1 cellular context compared by ENCODE assay signal in genomic region chr5:132661231-132662003, GRCh38.
TF ChIP-seq lines count a peak whose summit lies in the region.

No MANE protein-coding gene starts in this region.

TF ChIP-seq in HepG2, 621 proteins besides CTCF, POLR2A, EP300 and RAD21:
- TF ChIP-seq ZNF788 (CRISPR knock-in tag; IDR thresholded peaks at IDR 0.05; ENCODE audit: borderline replicate concordance) (no peak), ZNF20 (CRISPR knock-in tag; IDR thresholded peaks at IDR 0.05) (no peak), MAZ (IDR thresholded peaks at IDR 0.05; ENCODE audit: borderline replicate concordance, low read depth, low read length) (no peak), MAZ (CRISPR knock-in tag; IDR thresholded peaks at IDR 0.05; ENCODE audit: low read depth) (no peak), HDAC2 (CRISPR knock-in tag; IDR thresholded peaks at IDR 0.05) (0 out of 2 replicates have a peak, but pooled peaks have one; percentile 21), ZFP82 (CRISPR knock-in tag; IDR thresholded peaks at IDR 0.05; ENCODE audit: borderline replicate concordance) (no peak), ZNF790 (CRISPR knock-in tag; IDR thresholded peaks at IDR 0.05; ENCODE audit: borderline replicate concordance) (no peak), ASH2L (IDR thresholded peaks at IDR 0.05; ENCODE audit: insufficient read length, low read depth, low read length) (no peak), ZFP91 (CRISPR knock-in tag; IDR thresholded peaks at IDR 0.05; ENCODE audit: borderline replicate concordance) (0 out of 2 replicates have a peak, but pooled peaks have one; percentile 9), ARNT2 (CRISPR knock-in tag; IDR thresholded peaks at IDR 0.05; ENCODE audit: low read depth) (0 out of 2 replicates have a peak, but pooled peaks have one; percentile 25), KDM2A (CRISPR knock-in tag; IDR thresholded peaks at IDR 0.05; ENCODE audit: borderline replicate concordance, low read depth) (0 out of 2 replicates have a peak, but pooled peaks have one; percentile 7), ZFX (CRISPR knock-in tag; IDR thresholded peaks at IDR 0.05; ENCODE audit: low read depth) (peak; percentile 46), U2AF2 (IDR thresholded peaks at IDR 0.05; ENCODE audit: low read depth, low read length) (no peak), CHD4 (IDR thresholded peaks at IDR 0.05; ENCODE audit: borderline replicate concordance, low read length) (no peak), ZNF749 (CRISPR knock-in tag; IDR thresholded peaks at IDR 0.05; ENCODE audit: borderline replicate concordance) (0 out of 2 replicates have a peak, but pooled peaks have one; percentile 38), JUNB (CRISPR knock-in tag; IDR thresholded peaks at IDR 0.05; ENCODE audit: borderline replicate concordance) (no peak), KAT8 (CRISPR knock-in tag; IDR thresholded peaks at IDR 0.05) (no peak), AKAP8 (CRISPR knock-in tag; IDR thresholded peaks at IDR 0.05) (no peak), ZFY (CRISPR knock-in tag; IDR thresholded peaks at IDR 0.05) (no peak), ZNF724P (CRISPR knock-in tag; IDR thresholded peaks at IDR 0.05; ENCODE audit: borderline replicate concordance) (no peak), GABPA (IDR thresholded peaks at IDR 0.05; ENCODE audit: low read depth, low read length) (no peak), GABPA (CRISPR knock-in tag; IDR thresholded peaks at IDR 0.05; ENCODE audit: low read depth) (no peak), MXI1 (IDR thresholded peaks at IDR 0.05; ENCODE audit: borderline replicate concordance, low read depth, low read length) (no peak), PHF21A (CRISPR knock-in tag; IDR thresholded peaks at IDR 0.05) (no peak), FOXP1 (IDR thresholded peaks at IDR 0.05) (no peak), FOXP1 (CRISPR knock-in tag; IDR thresholded peaks at IDR 0.05) (no peak), ZNF296 (CRISPR knock-in tag; conservative IDR thresholded peaks at IDR 0.05) (0 out of 2 replicates have a peak, but pooled peaks have one; percentile 22), EED (CRISPR knock-in tag; IDR thresholded peaks at IDR 0.05) (0 out of 2 replicates have a peak, but pooled peaks have one; percentile 15), SPEN (CRISPR knock-in tag; IDR thresholded peaks at IDR 0.05; ENCODE audit: low read depth) (0 out of 2 replicates have a peak, but pooled peaks have one; percentile 29), STAG1 (CRISPR knock-in tag; IDR thresholded peaks at IDR 0.05) (peak; percentile 62), TBX2 (CRISPR knock-in tag; IDR thresholded peaks at IDR 0.05; ENCODE audit: borderline replicate concordance) (peak; percentile 36; the same call in 1 of the 2 replicates), ZNF772 (CRISPR knock-in tag; IDR thresholded peaks at IDR 0.05) (peak; percentile 28; the same call in 1 of the 2 replicates), SCMH1 (CRISPR knock-in tag; IDR thresholded peaks at IDR 0.05; ENCODE audit: borderline replicate concordance) (no peak), PITX1 (CRISPR knock-in tag; IDR thresholded peaks at IDR 0.05) (no peak), ZNF776 (CRISPR knock-in tag; IDR thresholded peaks at IDR 0.05) (no peak), ZNF326 (CRISPR knock-in tag; IDR thresholded peaks at IDR 0.05; ENCODE audit: borderline replicate concordance) (no peak), SALL1 (CRISPR knock-in tag; IDR thresholded peaks at IDR 0.05) (peak; percentile 5; the same call in 1 of the 2 replicates), CCDC6 (CRISPR knock-in tag; IDR thresholded peaks at IDR 0.05) (no peak)
- TF ChIP-seq, protein P1, sequence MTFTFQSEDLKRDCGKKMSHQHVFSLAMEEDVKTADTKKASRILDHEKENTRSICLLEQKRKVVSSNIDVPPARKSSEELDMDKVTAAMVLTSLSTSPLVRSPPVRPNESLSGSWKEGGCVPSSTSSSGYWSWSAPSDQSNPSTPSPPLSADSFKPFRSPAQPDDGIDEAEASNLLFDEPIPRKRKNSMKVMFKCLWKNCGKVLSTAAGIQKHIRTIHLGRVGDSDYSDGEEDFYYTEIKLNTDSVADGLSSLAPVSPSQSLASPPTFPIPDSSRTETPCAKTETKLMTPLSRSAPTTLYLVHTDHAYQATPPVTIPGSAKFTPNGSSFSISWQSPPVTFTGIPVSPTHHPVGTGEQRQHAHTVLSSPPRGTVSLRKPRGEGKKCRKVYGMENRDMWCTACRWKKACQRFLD (CRISPR knock-in tag; IDR thresholded peaks at IDR 0.05; ENCODE audit: borderline replicate concordance) = no peak
- TF ChIP-seq, protein P2, sequence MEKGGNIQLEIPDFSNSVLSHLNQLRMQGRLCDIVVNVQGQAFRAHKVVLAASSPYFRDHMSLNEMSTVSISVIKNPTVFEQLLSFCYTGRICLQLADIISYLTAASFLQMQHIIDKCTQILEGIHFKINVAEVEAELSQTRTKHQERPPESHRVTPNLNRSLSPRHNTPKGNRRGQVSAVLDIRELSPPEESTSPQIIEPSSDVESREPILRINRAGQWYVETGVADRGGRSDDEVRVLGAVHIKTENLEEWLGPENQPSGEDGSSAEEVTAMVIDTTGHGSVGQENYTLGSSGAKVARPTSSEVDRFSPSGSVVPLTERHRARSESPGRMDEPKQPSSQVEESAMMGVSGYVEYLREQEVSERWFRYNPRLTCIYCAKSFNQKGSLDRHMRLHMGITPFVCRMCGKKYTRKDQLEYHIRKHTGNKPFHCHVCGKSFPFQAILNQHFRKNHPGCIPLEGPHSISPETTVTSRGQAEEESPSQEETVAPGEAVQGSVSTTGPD (CRISPR knock-in tag; IDR thresholded peaks at IDR 0.05) = no peak
- TF ChIP-seq, protein P3, sequence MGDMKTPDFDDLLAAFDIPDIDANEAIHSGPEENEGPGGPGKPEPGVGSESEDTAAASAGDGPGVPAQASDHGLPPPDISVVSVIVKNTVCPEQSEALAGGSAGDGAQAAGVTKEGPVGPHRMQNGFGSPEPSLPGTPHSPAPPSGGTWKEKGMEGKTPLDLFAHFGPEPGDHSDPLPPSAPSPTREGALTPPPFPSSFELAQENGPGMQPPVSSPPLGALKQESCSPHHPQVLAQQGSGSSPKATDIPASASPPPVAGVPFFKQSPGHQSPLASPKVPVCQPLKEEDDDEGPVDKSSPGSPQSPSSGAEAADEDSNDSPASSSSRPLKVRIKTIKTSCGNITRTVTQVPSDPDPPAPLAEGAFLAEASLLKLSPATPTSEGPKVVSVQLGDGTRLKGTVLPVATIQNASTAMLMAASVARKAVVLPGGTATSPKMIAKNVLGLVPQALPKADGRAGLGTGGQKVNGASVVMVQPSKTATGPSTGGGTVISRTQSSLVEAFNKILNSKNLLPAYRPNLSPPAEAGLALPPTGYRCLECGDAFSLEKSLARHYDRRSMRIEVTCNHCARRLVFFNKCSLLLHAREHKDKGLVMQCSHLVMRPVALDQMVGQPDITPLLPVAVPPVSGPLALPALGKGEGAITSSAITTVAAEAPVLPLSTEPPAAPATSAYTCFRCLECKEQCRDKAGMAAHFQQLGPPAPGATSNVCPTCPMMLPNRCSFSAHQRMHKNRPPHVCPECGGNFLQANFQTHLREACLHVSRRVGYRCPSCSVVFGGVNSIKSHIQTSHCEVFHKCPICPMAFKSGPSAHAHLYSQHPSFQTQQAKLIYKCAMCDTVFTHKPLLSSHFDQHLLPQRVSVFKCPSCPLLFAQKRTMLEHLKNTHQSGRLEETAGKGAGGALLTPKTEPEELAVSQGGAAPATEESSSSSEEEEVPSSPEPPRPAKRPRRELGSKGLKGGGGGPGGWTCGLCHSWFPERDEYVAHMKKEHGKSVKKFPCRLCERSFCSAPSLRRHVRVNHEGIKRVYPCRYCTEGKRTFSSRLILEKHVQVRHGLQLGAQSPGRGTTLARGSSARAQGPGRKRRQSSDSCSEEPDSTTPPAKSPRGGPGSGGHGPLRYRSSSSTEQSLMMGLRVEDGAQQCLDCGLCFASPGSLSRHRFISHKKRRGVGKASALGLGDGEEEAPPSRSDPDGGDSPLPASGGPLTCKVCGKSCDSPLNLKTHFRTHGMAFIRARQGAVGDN (CRISPR knock-in tag; IDR thresholded peaks at IDR 0.05) = peak; percentile 65
- TF ChIP-seq, protein P4, sequence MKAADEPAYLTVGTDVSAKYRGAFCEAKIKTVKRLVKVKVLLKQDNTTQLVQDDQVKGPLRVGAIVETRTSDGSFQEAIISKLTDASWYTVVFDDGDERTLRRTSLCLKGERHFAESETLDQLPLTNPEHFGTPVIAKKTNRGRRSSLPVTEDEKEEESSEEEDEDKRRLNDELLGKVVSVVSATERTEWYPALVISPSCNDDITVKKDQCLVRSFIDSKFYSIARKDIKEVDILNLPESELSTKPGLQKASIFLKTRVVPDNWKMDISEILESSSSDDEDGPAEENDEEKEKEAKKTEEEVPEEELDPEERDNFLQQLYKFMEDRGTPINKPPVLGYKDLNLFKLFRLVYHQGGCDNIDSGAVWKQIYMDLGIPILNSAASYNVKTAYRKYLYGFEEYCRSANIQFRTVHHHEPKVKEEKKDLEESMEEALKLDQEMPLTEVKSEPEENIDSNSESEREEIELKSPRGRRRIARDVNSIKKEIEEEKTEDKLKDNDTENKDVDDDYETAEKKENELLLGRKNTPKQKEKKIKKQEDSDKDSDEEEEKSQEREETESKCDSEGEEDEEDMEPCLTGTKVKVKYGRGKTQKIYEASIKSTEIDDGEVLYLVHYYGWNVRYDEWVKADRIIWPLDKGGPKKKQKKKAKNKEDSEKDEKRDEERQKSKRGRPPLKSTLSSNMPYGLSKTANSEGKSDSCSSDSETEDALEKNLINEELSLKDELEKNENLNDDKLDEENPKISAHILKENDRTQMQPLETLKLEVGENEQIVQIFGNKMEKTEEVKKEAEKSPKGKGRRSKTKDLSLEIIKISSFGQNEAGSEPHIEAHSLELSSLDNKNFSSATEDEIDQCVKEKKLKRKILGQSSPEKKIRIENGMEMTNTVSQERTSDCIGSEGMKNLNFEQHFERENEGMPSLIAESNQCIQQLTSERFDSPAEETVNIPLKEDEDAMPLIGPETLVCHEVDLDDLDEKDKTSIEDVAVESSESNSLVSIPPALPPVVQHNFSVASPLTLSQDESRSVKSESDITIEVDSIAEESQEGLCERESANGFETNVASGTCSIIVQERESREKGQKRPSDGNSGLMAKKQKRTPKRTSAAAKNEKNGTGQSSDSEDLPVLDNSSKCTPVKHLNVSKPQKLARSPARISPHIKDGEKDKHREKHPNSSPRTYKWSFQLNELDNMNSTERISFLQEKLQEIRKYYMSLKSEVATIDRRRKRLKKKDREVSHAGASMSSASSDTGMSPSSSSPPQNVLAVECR (CRISPR knock-in tag; IDR thresholded peaks at IDR 0.05; ENCODE audit: borderline replicate concordance) = peak; percentile 18; the same call in 1 of the 2 replicates
- TF ChIP-seq, protein P5, sequence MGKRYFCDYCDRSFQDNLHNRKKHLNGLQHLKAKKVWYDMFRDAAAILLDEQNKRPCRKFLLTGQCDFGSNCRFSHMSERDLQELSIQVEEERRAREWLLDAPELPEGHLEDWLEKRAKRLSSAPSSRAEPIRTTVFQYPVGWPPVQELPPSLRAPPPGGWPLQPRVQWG (CRISPR knock-in tag; IDR thresholded peaks at IDR 0.05; ENCODE audit: borderline replicate concordance, low read depth) = no peak
